ENCODE assay signal across 1 cellular context in the genomic region with DNA sequence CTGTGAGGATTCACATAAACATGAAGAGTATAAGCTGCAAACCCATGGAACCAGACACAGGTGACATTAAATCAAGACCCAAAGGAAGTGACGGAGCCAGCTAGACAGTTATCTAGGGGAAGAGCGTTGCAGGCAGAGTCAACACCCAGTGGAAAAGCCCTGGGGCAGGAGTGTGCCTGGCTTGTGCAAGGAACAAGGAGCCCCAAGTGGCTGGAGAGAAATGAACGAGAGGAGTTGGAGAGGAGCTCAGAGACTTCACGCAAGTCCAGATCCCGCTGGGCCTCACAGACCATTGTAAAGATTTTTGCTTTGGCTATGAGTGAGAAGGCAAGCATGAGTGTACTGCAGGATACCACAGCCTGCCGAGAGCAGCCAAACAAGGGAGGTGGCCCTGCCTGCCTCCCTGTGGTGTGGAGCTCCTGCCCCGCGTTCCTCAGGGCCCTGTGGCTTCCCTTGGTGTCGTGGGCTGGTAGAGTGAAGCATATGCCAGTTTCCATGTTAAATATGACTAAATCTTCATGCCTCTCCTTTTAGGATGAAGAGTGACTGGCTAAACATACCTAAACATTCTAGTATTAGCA.
TF ChIP-seq lines count a peak whose summit lies in the region.

No MANE protein-coding gene starts in this region.

TF ChIP-seq in GM23338, 12 proteins besides CTCF, POLR2A, EP300 and RAD21 (continued from another document):
- TF ChIP-seq, protein P1, sequence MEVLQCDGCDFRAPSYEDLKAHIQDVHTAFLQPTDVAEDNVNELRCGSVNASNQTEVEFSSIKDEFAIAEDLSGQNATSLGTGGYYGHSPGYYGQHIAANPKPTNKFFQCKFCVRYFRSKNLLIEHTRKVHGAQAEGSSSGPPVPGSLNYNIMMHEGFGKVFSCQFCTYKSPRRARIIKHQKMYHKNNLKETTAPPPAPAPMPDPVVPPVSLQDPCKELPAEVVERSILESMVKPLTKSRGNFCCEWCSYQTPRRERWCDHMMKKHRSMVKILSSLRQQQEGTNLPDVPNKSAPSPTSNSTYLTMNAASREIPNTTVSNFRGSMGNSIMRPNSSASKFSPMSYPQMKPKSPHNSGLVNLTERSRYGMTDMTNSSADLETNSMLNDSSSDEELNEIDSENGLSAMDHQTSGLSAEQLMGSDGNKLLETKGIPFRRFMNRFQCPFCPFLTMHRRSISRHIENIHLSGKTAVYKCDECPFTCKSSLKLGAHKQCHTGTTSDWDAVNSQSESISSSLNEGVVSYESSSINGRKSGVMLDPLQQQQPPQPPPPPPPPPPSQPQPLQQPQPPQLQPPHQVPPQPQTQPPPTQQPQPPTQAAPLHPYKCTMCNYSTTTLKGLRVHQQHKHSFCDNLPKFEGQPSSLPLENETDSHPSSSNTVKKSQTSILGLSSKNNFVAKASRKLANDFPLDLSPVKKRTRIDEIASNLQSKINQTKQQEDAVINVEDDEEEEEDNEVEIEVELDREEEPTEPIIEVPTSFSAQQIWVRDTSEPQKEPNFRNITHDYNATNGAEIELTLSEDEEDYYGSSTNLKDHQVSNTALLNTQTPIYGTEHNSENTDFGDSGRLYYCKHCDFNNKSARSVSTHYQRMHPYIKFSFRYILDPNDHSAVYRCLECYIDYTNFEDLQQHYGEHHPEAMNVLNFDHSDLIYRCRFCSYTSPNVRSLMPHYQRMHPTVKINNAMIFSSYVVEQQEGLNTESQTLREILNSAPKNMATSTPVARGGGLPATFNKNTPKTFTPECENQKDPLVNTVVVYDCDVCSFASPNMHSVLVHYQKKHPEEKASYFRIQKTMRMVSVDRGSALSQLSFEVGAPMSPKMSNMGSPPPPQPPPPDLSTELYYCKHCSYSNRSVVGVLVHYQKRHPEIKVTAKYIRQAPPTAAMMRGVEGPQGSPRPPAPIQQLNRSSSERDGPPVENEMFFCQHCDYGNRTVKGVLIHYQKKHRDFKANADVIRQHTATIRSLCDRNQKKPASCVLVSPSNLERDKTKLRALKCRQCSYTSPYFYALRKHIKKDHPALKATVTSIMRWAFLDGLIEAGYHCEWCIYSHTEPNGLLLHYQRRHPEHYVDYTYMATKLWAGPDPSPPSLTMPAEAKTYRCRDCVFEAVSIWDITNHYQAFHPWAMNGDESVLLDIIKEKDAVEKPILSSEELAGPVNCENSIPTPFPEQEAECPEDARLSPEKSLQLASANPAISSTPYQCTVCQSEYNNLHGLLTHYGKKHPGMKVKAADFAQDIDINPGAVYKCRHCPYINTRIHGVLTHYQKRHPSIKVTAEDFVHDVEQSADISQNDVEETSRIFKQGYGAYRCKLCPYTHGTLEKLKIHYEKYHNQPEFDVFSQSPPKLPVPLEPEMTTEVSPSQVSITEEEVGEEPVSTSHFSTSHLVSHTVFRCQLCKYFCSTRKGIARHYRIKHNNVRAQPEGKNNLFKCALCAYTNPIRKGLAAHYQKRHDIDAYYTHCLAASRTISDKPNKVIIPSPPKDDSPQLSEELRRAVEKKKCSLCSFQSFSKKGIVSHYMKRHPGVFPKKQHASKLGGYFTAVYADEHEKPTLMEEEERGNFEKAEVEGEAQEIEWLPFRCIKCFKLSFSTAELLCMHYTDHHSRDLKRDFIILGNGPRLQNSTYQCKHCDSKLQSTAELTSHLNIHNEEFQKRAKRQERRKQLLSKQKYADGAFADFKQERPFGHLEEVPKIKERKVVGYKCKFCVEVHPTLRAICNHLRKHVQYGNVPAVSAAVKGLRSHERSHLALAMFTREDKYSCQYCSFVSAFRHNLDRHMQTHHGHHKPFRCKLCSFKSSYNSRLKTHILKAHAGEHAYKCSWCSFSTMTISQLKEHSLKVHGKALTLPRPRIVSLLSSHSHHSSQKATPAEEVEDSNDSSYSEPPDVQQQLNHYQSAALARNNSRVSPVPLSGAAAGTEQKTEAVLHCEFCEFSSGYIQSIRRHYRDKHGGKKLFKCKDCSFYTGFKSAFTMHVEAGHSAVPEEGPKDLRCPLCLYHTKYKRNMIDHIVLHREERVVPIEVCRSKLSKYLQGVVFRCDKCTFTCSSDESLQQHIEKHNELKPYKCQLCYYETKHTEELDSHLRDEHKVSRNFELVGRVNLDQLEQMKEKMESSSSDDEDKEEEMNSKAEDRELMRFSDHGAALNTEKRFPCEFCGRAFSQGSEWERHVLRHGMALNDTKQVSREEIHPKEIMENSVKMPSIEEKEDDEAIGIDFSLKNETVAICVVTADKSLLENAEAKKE (CRISPR knock-in tag; IDR thresholded peaks at IDR 0.05) = no peak
